ENCODE assay signal across 8 cellular contexts in the genomic region with DNA sequence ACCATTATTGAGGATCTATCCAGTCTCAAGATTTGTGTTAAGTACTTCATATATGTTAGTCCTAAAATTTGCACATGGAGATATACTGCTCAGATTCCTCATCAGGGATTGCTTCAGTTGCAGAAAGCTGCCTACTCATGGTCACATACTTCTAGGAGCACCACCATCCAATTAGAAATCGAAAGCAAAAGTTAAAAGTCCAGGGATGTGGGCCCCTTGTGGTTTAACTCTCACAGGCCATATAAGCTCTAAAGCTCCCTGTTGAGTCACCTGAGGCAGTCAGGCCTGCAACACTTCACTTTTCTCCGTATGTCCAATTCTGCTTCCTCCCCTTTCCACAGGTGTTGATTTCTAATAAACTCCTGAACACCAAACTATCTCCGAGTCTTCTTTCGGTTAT.
DNase-seq lines count a peak whose midpoint lies in the region; ATAC-seq and TF ChIP-seq lines count a peak whose summit lies in the region.

No MANE protein-coding gene starts in this region.

- H3K9me2 ChIP-seq in MM.1S (replicated peaks; ENCODE audit: insufficient read depth, low read length), result no peaks in the 10 kb centered on the region

- H3K27me3 ChIP-seq in MM.1S (replicated peaks; ENCODE audit: insufficient read depth, low read length), result no peaks in the 10 kb centered on the region

- H3K9ac ChIP-seq in MM.1S (ENCODE audit: low read length), result no peak overlapping the region

- peak in 2 of 3 donors; percentile 20 to 31 for DNase-seq in stimulated activated CD4-positive, alpha-beta T cell treated with anti-CD3 and anti-CD28 coated beads, Interleukin-12 subunit alpha, Interleukin-12 subunit beta, amount 100 ng/mL, for 48 hours (ENCODE audit: low read depth in 2 of 3, low spot score in 1 of 3)
- no peak for DNase-seq in stimulated activated CD4-positive, alpha-beta T cell treated with anti-CD3 and anti-CD28 coated beads, Interleukin-12 subunit alpha, Interleukin-12 subunit beta, amount 100 ng/mL, for 4 hours
- peak; percentile 92 for DNase-seq in MM.1S
- DNase-seq in activated naive CD8-positive, alpha-beta T cell treated with anti-CD3 and anti-CD28 coated beads, Interleukin-2, amount 10 ng/mL, durations not matched to agents 7 days and 5 days, result no peak
- peak; percentile 19 for DNase-seq in natural killer cell
- DNase-seq in NCI-H526 (lab: John Stamatoyannopoulos, UW), result no peak
- no peak for DNase-seq in NCI-H2196 (lab: John Stamatoyannopoulos, UW; ENCODE audit: unreplicated experiment)

- peak overlapping the region; percentile 61 for H3K4me2 ChIP-seq in MM.1S (ENCODE audit: low read depth, low read length)

- no peak overlapping the region for H2AFZ ChIP-seq in MM.1S (ENCODE audit: low read length)

- H3K79me2 ChIP-seq in MM.1S (ENCODE audit: low read length), result peaks cover 76% of the 10 kb centered on the region

- POLR2A ChIA-PET in activated naive CD8-positive, alpha-beta T cell treated with anti-CD3 and anti-CD28 coated beads, Interleukin-2, amount 10 ng/mL, durations not matched to agents 7 days and 5 days (lab: Charles Lee), result interaction anchor here (1.1 kb wide), 1 partner anchor 85 kb away, joined by 3 read pairs; no protein-coding TSS in a partner anchor

- ATAC-seq in HG02588 (IDR thresholded peaks at IDR 0.05; ENCODE audit: unreplicated experiment), result peak; percentile 91
- ATAC-seq in activated naive CD8-positive, alpha-beta T cell treated with anti-CD3 and anti-CD28 coated beads, Interleukin-2, amount 10 ng/mL, durations not matched to agents 7 days and 5 days (ENCODE audit: low read depth), result peak; percentile 97
- ATAC-seq in natural killer cell, result peak; percentile 89 to 96 (median 91)

- peak overlapping the region; percentile 86 for H3K27ac Mint-ChIP-seq in activated naive CD8-positive, alpha-beta T cell treated with anti-CD3 and anti-CD28 coated beads, Interleukin-2, amount 10 ng/mL, durations not matched to agents 7 days and 5 days
- H3K27ac Mint-ChIP-seq in natural killer cell, result peak overlapping the region; percentile 87 to 89

- H3K36me3 ChIP-seq in MM.1S (replicated peaks; ENCODE audit: insufficient read depth, low read length), result peaks cover 15% of the 10 kb centered on the region; the same call in 1 of the 2 replicates

- peak overlapping the region; percentile 13 for H3K4me3 ChIP-seq in MM.1S (ENCODE audit: low read length)

- no peaks in the 10 kb centered on the region for H4K20me1 ChIP-seq in MM.1S (ENCODE audit: insufficient read depth, low read length)

- peak overlapping the region; percentile 31; the same call in 1 of the 2 replicates for H3K27ac ChIP-seq in MM.1S (ENCODE audit: low read length)

- peak overlapping the region; percentile 83 for H3K4me3 Mint-ChIP-seq in activated naive CD8-positive, alpha-beta T cell treated with anti-CD3 and anti-CD28 coated beads, Interleukin-2, amount 10 ng/mL, durations not matched to agents 7 days and 5 days
- peak overlapping the region; percentile 84 for H3K4me3 Mint-ChIP-seq in natural killer cell

- H3F3A ChIP-seq in MM.1S (ENCODE audit: insufficient read depth, low read length), result peaks cover 30% of the 10 kb centered on the region

- H3K4me1 ChIP-seq in MM.1S (ENCODE audit: low read length), result peaks cover 68% of the 10 kb centered on the region

- H3K36me3 Mint-ChIP-seq in activated naive CD8-positive, alpha-beta T cell treated with anti-CD3 and anti-CD28 coated beads, Interleukin-2, amount 10 ng/mL, durations not matched to agents 7 days and 5 days, result peaks cover 63% of the 10 kb centered on the region
- peaks cover 11% of the 10 kb centered on the region for H3K36me3 Mint-ChIP-seq in natural killer cell

- 0 out of 2 replicates have a peak, but pooled peaks cover 2% of the 10 kb centered on the region for H3K9me3 ChIP-seq in MM.1S (replicated peaks; ENCODE audit: insufficient read depth, low read length)

- no peak for TF ChIP-seq CTCF in MM.1S (IDR thresholded peaks at IDR 0.05; ENCODE audit: low read length)
- TF ChIP-seq CTCF in natural killer cell (IDR thresholded peaks at IDR 0.05), result no peak

- H3K4me1 Mint-ChIP-seq in activated naive CD8-positive, alpha-beta T cell treated with anti-CD3 and anti-CD28 coated beads, Interleukin-2, amount 10 ng/mL, durations not matched to agents 7 days and 5 days, result peaks cover 61% of the 10 kb centered on the region
- H3K4me1 Mint-ChIP-seq in natural killer cell, result peaks cover 43 to 66% of the 10 kb centered on the region in 2 donors

- H3K27me3 Mint-ChIP-seq in activated naive CD8-positive, alpha-beta T cell treated with anti-CD3 and anti-CD28 coated beads, Interleukin-2, amount 10 ng/mL, durations not matched to agents 7 days and 5 days, result no peaks in the 10 kb centered on the region
- no peaks in the 10 kb centered on the region for H3K27me3 Mint-ChIP-seq in natural killer cell (ENCODE audit: low read depth in 2 of 2)

- intact Hi-C loops in natural killer cell (cut with micrococcal nuclease), result loop anchor here (5.0 kb wide), 3 partner anchors 67 to 127 kb away; a partner anchor contains a TSS

- H3K9me3 Mint-ChIP-seq in activated naive CD8-positive, alpha-beta T cell treated with anti-CD3 and anti-CD28 coated beads, Interleukin-2, amount 10 ng/mL, durations not matched to agents 7 days and 5 days, result no peaks in the 10 kb centered on the region
- no peaks in the 10 kb centered on the region for H3K9me3 Mint-ChIP-seq in natural killer cell

Comparison
In these comparisons a context has a peak if more than half of its experiments do, and no peak if none do; other contexts are left out.
1. DNase-seq: peak in stimulated activated CD4-positive, alpha-beta T cell treated with anti-CD3 and anti-CD28 coated beads, Interleukin-12 subunit alpha, Interleukin-12 subunit beta, amount 100 ng/mL, for 48 hours (2 of 3), MM.1S (single experiment) and natural killer cell (single experiment); none in stimulated activated CD4-positive, alpha-beta T cell treated with anti-CD3 and anti-CD28 coated beads, Interleukin-12 subunit alpha, Interleukin-12 subunit beta, amount 100 ng/mL, for 4 hours (single experiment), activated naive CD8-positive, alpha-beta T cell treated with anti-CD3 and anti-CD28 coated beads, Interleukin-2, amount 10 ng/mL, durations not matched to agents 7 days and 5 days (single experiment), NCI-H526 (0 of 2) and NCI-H2196 (single experiment).
2. Peak in every context shown above with its lines, with median percentiles within 50 percentile points of each other: ATAC-seq.